8 cellular contexts compared by ENCODE assay signal in the genomic region with DNA sequence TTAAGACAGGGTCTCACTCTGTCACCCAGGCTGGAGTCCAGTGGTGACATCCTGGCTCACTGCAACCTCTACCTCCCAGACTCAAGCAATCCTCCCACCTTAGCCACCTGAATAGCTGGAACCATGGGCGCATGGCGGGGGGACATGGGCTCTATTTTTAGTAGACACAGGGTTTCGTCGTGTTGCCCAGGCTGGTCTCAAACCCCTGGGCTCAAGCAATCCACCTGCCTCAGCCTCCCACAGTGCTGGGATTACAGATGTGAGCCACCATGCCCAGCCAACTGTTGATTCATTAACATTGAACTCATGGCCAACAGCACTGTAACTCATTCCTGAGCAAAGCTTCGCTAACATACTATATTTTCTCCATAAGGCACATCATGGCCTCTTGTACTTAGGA. TPM values are rescaled to one million over a fixed set of nuclear protein-coding genes. Genes with fewer than 3 reads are reported as not detected.
A peak's percentile ranks its signal among the peaks of the same experiment; 100 is the strongest.
DNase-seq lines count a peak whose midpoint lies in the region; ATAC-seq, FAIRE-seq and TF ChIP-seq lines count a peak whose summit lies in the region.
"Not testable (repeated sequence)": the region's sequence is repeated elsewhere in the genome, so short reads cannot be mapped to it uniquely, and the experiment has no call there.

No MANE protein-coding gene starts in this region.

- not testable (repeated sequence) for H3K9me3 Mint-ChIP-seq in CD8-positive, alpha-beta T cell; T-cell; activated CD4-positive, alpha-beta memory T cell treated with anti-CD3 and anti-CD28 coated beads for 36 hours; activated T-helper 17 cell treated with anti-CD3 and anti-CD28 coated beads, Interleukin-2, amount 50 U/mL, for 72 hours; natural killer cell treated with Interleukin-12 subunit alpha and Interleukin-12 subunit beta and Interleukin-15 and Interleukin-18, amount 100 ng/mL, for 72 hours; stimulated activated naive CD8-positive, alpha-beta T cell treated with anti-CD3 and anti-CD28 coated beads, Interleukin-15, amount 100 ng/mL, for 72 hours

- peaks cover 89% of the 10 kb centered on the region for H3K4me1 Mint-ChIP-seq in CD8-positive, alpha-beta T cell (ENCODE audit: low read depth)
- H3K4me1 Mint-ChIP-seq in T-cell, result peaks cover 91 to 94% (median 92%) of the 10 kb centered on the region in 3 donors
- peaks cover 88% of the 10 kb centered on the region for H3K4me1 Mint-ChIP-seq in activated CD4-positive, alpha-beta memory T cell treated with anti-CD3 and anti-CD28 coated beads for 36 hours (ENCODE audit: low read depth)
- peaks cover 57% of the 10 kb centered on the region for H3K4me1 Mint-ChIP-seq in activated T-helper 17 cell treated with anti-CD3 and anti-CD28 coated beads, Interleukin-2, amount 50 U/mL, for 72 hours
- H3K4me1 Mint-ChIP-seq in natural killer cell treated with Interleukin-12 subunit alpha and Interleukin-12 subunit beta and Interleukin-15 and Interleukin-18, amount 100 ng/mL, for 72 hours (ENCODE audit: low read depth in 2 of 2), result peaks cover 65 to 74% of the 10 kb centered on the region in 2 donors
- H3K4me1 Mint-ChIP-seq in stimulated activated naive CD8-positive, alpha-beta T cell treated with anti-CD3 and anti-CD28 coated beads, Interleukin-15, amount 100 ng/mL, for 72 hours, result peaks cover 92% of the 10 kb centered on the region

- not testable (repeated sequence) for H3K27me3 ChIP-seq in CD8-positive, alpha-beta T cell (ENCODE audit: insufficient read depth, low read length); GM12878 (replicated peaks in 1 of 2; ENCODE audit: control insufficient read depth in 2 of 2, insufficient read depth in 2 of 2, low read length in 1 of 2); liver (ENCODE audit: control insufficient read depth in 4 of 4, insufficient read depth in 4 of 4, low read length in 3 of 4)

- not testable (repeated sequence) for H3K36me3 ChIP-seq in CD8-positive, alpha-beta T cell (ENCODE audit: insufficient read depth, low read length); GM12878 (ENCODE audit: control insufficient read depth in 2 of 2, insufficient read depth in 2 of 2, low read length in 1 of 2); liver (ENCODE audit: control insufficient read depth in 4 of 4, insufficient read depth in 3 of 4, low read depth in 1 of 4, low read length in 3 of 4)

- TF ChIP-seq EP300 in GM12878 (IDR thresholded peaks at IDR 0.05; ENCODE audit: borderline replicate concordance in 1 of 2, control insufficient read depth in 1 of 2, low read depth in 2 of 2, low read length in 2 of 2), result not testable (repeated sequence)

- not testable (repeated sequence) for TF ChIP-seq RAD21 in GM12878 (IDR thresholded peaks at IDR 0.05; ENCODE audit: insufficient read depth, low read depth, low read length); liver (IDR thresholded peaks at IDR 0.05)

- H2AFZ ChIP-seq in GM12878 (ENCODE audit: control insufficient read depth, low read depth, low read length), result not testable (repeated sequence)

- WGBS in GM12878 (ENCODE audit: insufficient coverage, insufficient replicate concordance, low lambda C conversion rate, missing lambda C conversion rate), result 68% methylated on average over 5 of the region's 5 CpGs
- WGBS in liver, result 95% methylated on average over 5 of the region's 5 CpGs

- H3K27ac ChIP-seq in CD8-positive, alpha-beta T cell (ENCODE audit: low read depth, low read length), result not testable (repeated sequence)
- H3K27ac ChIP-seq in GM12878 (ENCODE audit: control insufficient read depth, insufficient read depth), result peak overlapping the region; percentile 43; the same call in 1 of the 2 replicates
- H3K27ac ChIP-seq in liver (ENCODE audit: low read depth in 1 of 2, low read length in 2 of 2), result peak overlapping the region; percentile 49 to 68

- H3K4me1 ChIP-seq in CD8-positive, alpha-beta T cell (ENCODE audit: insufficient read depth, low read length), result peaks cover 90% of the 10 kb centered on the region
- H3K4me1 ChIP-seq in GM12878 (ENCODE audit: control insufficient read depth, insufficient read depth, low read length) (peaks cover 51% of the 10 kb centered on the region), liver (ENCODE audit: control insufficient read depth in 4 of 4, insufficient read depth in 4 of 4, low read length in 3 of 4) (peaks cover 13 to 51% (median 33%) of the 10 kb centered on the region in 4 donors)

- CTCF ChIA-PET in CD8-positive, alpha-beta T cell (lab: Charles Lee), result interaction anchor here (0.6 to 1.0 kb wide), 4 partner anchors 8 to 42 kb away, joined by 3 read pairs; no protein-coding TSS in a partner anchor
- CTCF ChIA-PET in T-cell (lab: Charles Lee) (interaction anchor here in 1 of 2 donors (1.0 kb wide), 1 partner anchor 30 kb away, joined by 3 read pairs; no protein-coding TSS in a partner anchor), GM12878 (lab: Yijun Ruan, JAX) (interaction anchor here (1.0 to 2.0 kb wide), 3 partner anchors 8 to 54 kb away, joined by 3 to 5 read pairs (median 3); no protein-coding TSS in a partner anchor)
- CTCF ChIA-PET in activated CD4-positive, alpha-beta memory T cell treated with anti-CD3 and anti-CD28 coated beads for 36 hours (lab: Charles Lee), result interaction anchor here (0.9 to 1.1 kb wide), 2 partner anchors 29 to 43 kb away, joined by 3 to 4 read pairs; no protein-coding TSS in a partner anchor

- DNase-seq in CD8-positive, alpha-beta T cell; T-cell; activated CD4-positive, alpha-beta memory T cell treated with anti-CD3 and anti-CD28 coated beads for 36 hours; GM12878 (ENCODE audit: low read depth, low spot score); stimulated activated naive CD8-positive, alpha-beta T cell treated with anti-CD3 and anti-CD28 coated beads, Interleukin-15, amount 100 ng/mL, for 72 hours: not testable (repeated sequence)
- peak; percentile 13 for DNase-seq in natural killer cell treated with Interleukin-12 subunit alpha and Interleukin-12 subunit beta and Interleukin-15 and Interleukin-18, amount 100 ng/mL, for 72 hours (ENCODE audit: low spot score)

- POLR2A ChIA-PET in CD8-positive, alpha-beta T cell (lab: Charles Lee), result interaction anchor here (1.6 to 3.7 kb wide), 2 partner anchors 8 to 12 kb away, joined by 4 to 29 read pairs; no protein-coding TSS in a partner anchor
- POLR2A ChIA-PET in T-cell (lab: Charles Lee), result interaction anchor here in 1 of 2 donors (1.2 kb wide), 1 partner anchor 15 kb away, joined by 6 read pairs; no protein-coding TSS in a partner anchor
- POLR2A ChIA-PET in activated CD4-positive, alpha-beta memory T cell treated with anti-CD3 and anti-CD28 coated beads for 36 hours (lab: Charles Lee), result interaction anchor here (1.6 to 18.1 kb wide), 2 partner anchors 23 to 89 kb away, joined by 3 to 481 read pairs; a partner anchor contains a TSS
- POLR2A ChIA-PET in GM12878 (lab: Charles Lee), result interaction anchor here (0.7 to 6.6 kb wide), 3 partner anchors 18 to 858 kb away, joined by 3 to 67 read pairs (median 5); no protein-coding TSS in a partner anchor

- not testable (repeated sequence) for TF ChIP-seq CTCF in CD8-positive, alpha-beta T cell (IDR thresholded peaks at IDR 0.05); GM12878 (IDR thresholded peaks at IDR 0.05 in 2 of 3, conservative IDR thresholded peaks at IDR 0.05 in 1 of 3; ENCODE audit: control insufficient read depth in 2 of 3, extremely low read depth in 1 of 3, insufficient read depth in 1 of 3, low read depth in 3 of 3, low read length in 3 of 3); liver (IDR thresholded peaks at IDR 0.05; ENCODE audit: low read depth, low read length, missing input control)

- H4K20me1 ChIP-seq in GM12878 (ENCODE audit: control insufficient read depth, insufficient read depth), result not testable (repeated sequence)

- H3K4me2 ChIP-seq in GM12878 (ENCODE audit: control insufficient read depth, insufficient read depth), result not testable (repeated sequence)

- not testable (repeated sequence) for TF ChIP-seq POLR2A in GM12878 (IDR thresholded peaks at IDR 0.05; ENCODE audit: low read depth, low read length)

- RAD21 ChIA-PET in GM12878 (lab: Charles Lee; ENCODE audit: unreplicated experiment), result interaction anchor here (3.6 to 6.2 kb wide), 2 partner anchors 15 kb away, joined by 11 to 58 read pairs; no protein-coding TSS in a partner anchor

- H3K9ac ChIP-seq in GM12878 (ENCODE audit: control insufficient read depth, insufficient read depth, low read length); liver (ENCODE audit: low read depth in 1 of 2, low read length in 2 of 2): not testable (repeated sequence)

- peaks cover 98% of the 10 kb centered on the region for H3K79me2 ChIP-seq in GM12878 (ENCODE audit: control insufficient read depth, insufficient read depth, low read length)

- not testable (repeated sequence) for ATAC-seq in CD8-positive, alpha-beta T cell; T-cell (replicated peaks in 1 of 4); activated T-helper 17 cell treated with anti-CD3 and anti-CD28 coated beads, Interleukin-2, amount 50 U/mL, for 72 hours (replicated peaks); GM12878; natural killer cell treated with Interleukin-12 subunit alpha and Interleukin-12 subunit beta and Interleukin-15 and Interleukin-18, amount 100 ng/mL, for 72 hours; stimulated activated naive CD8-positive, alpha-beta T cell treated with anti-CD3 and anti-CD28 coated beads, Interleukin-15, amount 100 ng/mL, for 72 hours

- not testable (repeated sequence) for H3K36me3 Mint-ChIP-seq in CD8-positive, alpha-beta T cell; T-cell; natural killer cell treated with Interleukin-12 subunit alpha and Interleukin-12 subunit beta and Interleukin-15 and Interleukin-18, amount 100 ng/mL, for 72 hours
- peaks cover 13% of the 10 kb centered on the region for H3K36me3 Mint-ChIP-seq in activated CD4-positive, alpha-beta memory T cell treated with anti-CD3 and anti-CD28 coated beads for 36 hours
- peaks cover 64% of the 10 kb centered on the region for H3K36me3 Mint-ChIP-seq in activated T-helper 17 cell treated with anti-CD3 and anti-CD28 coated beads, Interleukin-2, amount 50 U/mL, for 72 hours (ENCODE audit: low read depth)

- BruUV-seq in GM12878 (replicated peaks; lab: Mats Ljungman, UMichigan), result not testable (repeated sequence)

- SMC1A ChIA-PET in GM12878 (lab: Charles Lee; ENCODE audit: uncharacterized antibody, unreplicated experiment), result interaction anchor here (0.8 to 2.2 kb wide), 7 partner anchors 10 to 41 kb away, joined by 3 to 6 read pairs (median 4); no protein-coding TSS in a partner anchor

- FAIRE-seq in GM12878 (lab: Jason Lieb, UNC), result not testable (repeated sequence)

- H3K27me3 Mint-ChIP-seq in CD8-positive, alpha-beta T cell (ENCODE audit: low read depth); T-cell; activated CD4-positive, alpha-beta memory T cell treated with anti-CD3 and anti-CD28 coated beads for 36 hours; activated T-helper 17 cell treated with anti-CD3 and anti-CD28 coated beads, Interleukin-2, amount 50 U/mL, for 72 hours; natural killer cell treated with Interleukin-12 subunit alpha and Interleukin-12 subunit beta and Interleukin-15 and Interleukin-18, amount 100 ng/mL, for 72 hours; stimulated activated naive CD8-positive, alpha-beta T cell treated with anti-CD3 and anti-CD28 coated beads, Interleukin-15, amount 100 ng/mL, for 72 hours: not testable (repeated sequence)

- in situ Hi-C loops in GM12878 (cut with MboI), result not testable (repeated sequence)

- H3K27ac Mint-ChIP-seq in CD8-positive, alpha-beta T cell, result peak overlapping the region; percentile 84
- peak overlapping the region; percentile 91 for H3K27ac Mint-ChIP-seq in T-cell
- H3K27ac Mint-ChIP-seq in activated CD4-positive, alpha-beta memory T cell treated with anti-CD3 and anti-CD28 coated beads for 36 hours, result peak overlapping the region; percentile 87
- peak overlapping the region; percentile 100 for H3K27ac Mint-ChIP-seq in activated T-helper 17 cell treated with anti-CD3 and anti-CD28 coated beads, Interleukin-2, amount 50 U/mL, for 72 hours
- H3K27ac Mint-ChIP-seq in natural killer cell treated with Interleukin-12 subunit alpha and Interleukin-12 subunit beta and Interleukin-15 and Interleukin-18, amount 100 ng/mL, for 72 hours, result peak overlapping the region; percentile 89 to 96
- H3K27ac Mint-ChIP-seq in stimulated activated naive CD8-positive, alpha-beta T cell treated with anti-CD3 and anti-CD28 coated beads, Interleukin-15, amount 100 ng/mL, for 72 hours, result peak overlapping the region in 1 of 2 donors; percentile 7

- not testable (repeated sequence) for H3K4me3 ChIP-seq in CD8-positive, alpha-beta T cell (ENCODE audit: low read depth, low read length); GM12878; liver (ENCODE audit: low read depth in 1 of 3, low read length in 3 of 3)

- intact Hi-C loops in CD8-positive, alpha-beta T cell (cut with DNase I, micrococcal nuclease), result loop anchor here in 1 of 2 experiments (10.0 kb wide), 1 partner anchor 1296 kb away; no protein-coding TSS in a partner anchor
- intact Hi-C loops in activated CD4-positive, alpha-beta memory T cell treated with anti-CD3 and anti-CD28 coated beads for 36 hours (cut with micrococcal nuclease); GM12878 (cut with micrococcal nuclease; ENCODE audit: unreplicated experiment): not testable (repeated sequence)

- H3K4me3 Mint-ChIP-seq in CD8-positive, alpha-beta T cell, result peak overlapping the region; percentile 47
- peak overlapping the region; percentile 41 to 83 (median 42) for H3K4me3 Mint-ChIP-seq in T-cell
- H3K4me3 Mint-ChIP-seq in activated CD4-positive, alpha-beta memory T cell treated with anti-CD3 and anti-CD28 coated beads for 36 hours, result peak overlapping the region; percentile 20
- H3K4me3 Mint-ChIP-seq in activated T-helper 17 cell treated with anti-CD3 and anti-CD28 coated beads, Interleukin-2, amount 50 U/mL, for 72 hours, result peak overlapping the region; percentile 84
- peak overlapping the region; percentile 71 for H3K4me3 Mint-ChIP-seq in natural killer cell treated with Interleukin-12 subunit alpha and Interleukin-12 subunit beta and Interleukin-15 and Interleukin-18, amount 100 ng/mL, for 72 hours
- peak overlapping the region; percentile 34 to 67 for H3K4me3 Mint-ChIP-seq in stimulated activated naive CD8-positive, alpha-beta T cell treated with anti-CD3 and anti-CD28 coated beads, Interleukin-15, amount 100 ng/mL, for 72 hours

- not testable (repeated sequence) for H3K9me3 ChIP-seq in CD8-positive, alpha-beta T cell (ENCODE audit: low read length); GM12878 (replicated peaks; ENCODE audit: control insufficient read depth, insufficient read depth, low read length); liver (ENCODE audit: control insufficient read depth in 4 of 4, low read length in 3 of 4)

RNA-seq across cellular contexts. Expression of a gene that starts 31.1 kb away (rescaled TPM):
- total RNA-seq in CD8-positive, alpha-beta T cell, result 100 to 1,000 TPM; 475 to 490 TPM
- total RNA-seq in T-cell (100 to 1,000 TPM; 357 to 509 (median 372) TPM), GM12878 (2014; rRNA removed) (92.6 and 97.8 TPM in 2 replicates), GM12878 (2014; rRNA removed; fragmentation: Illumina TruSeq; extraction: Trizol) (130 and 134 TPM in 2 replicates), GM12878 (2021) (165 and 167 TPM in 2 replicates), liver (10 to 100 TPM; 16.7 to 32.1 TPM)
- total RNA-seq in activated CD4-positive, alpha-beta memory T cell treated with anti-CD3 and anti-CD28 coated beads for 36 hours, result 100 to 1,000 TPM; 184 to 204 TPM
- 100 to 1,000 TPM; 173 to 195 TPM for total RNA-seq in activated T-helper 17 cell treated with anti-CD3 and anti-CD28 coated beads, Interleukin-2, amount 50 U/mL, for 72 hours
- 559 and 619 TPM in 2 replicates for total RNA-seq in GM12878 (2013; cell fraction: nucleolus; rRNA removed)
- 88.3 TPM for polyA plus RNA-seq in GM12878 (2011; ENCODE audit: low read depth)
- polyA plus RNA-seq in GM12878 (2011; rRNA removed) (141 and 188 TPM in 2 replicates), GM12878 (2014; fragmentation: Illumina TruSeq; extraction: Trizol) (160 and 179 TPM in 2 replicates), GM12878 (2014; fragmentation: Nextera tagmentation; extraction: Ambion mirVana) (10 to 100 TPM in 1 of 2 experiments, 1 to 10 TPM in 1; 6.6 to 11.8 TPM), GM12878 (2014; rRNA removed) (162 and 172 TPM in 2 replicates), GM12878 (2016; fragmentation: Nextera tagmentation; extraction: Ambion mirVana) (100 to 1,000 TPM; 138 to 153 TPM), liver (10 to 100 TPM; 15.4 to 24.5 TPM)
- 170 and 179 TPM in 2 replicates for polyA plus RNA-seq in GM12878 (2011; cell fraction: cytosol; rRNA removed)
- 778 and 997 TPM in 2 replicates for polyA plus RNA-seq in GM12878 (2011; cell fraction: nucleus; rRNA removed)
- polyA plus RNA-seq in GM12878 (2012), result 136 and 161 TPM in 2 replicates
- polyA minus RNA-seq in GM12878 (2011; rRNA and poly(A)+ RNA removed), result 135 and 140 TPM in 2 replicates
- polyA minus RNA-seq in GM12878 (2011; cell fraction: cytosol; rRNA and poly(A)+ RNA removed), result 38.6 and 44.8 TPM in 2 replicates
- 165 and 192 TPM in 2 replicates for polyA minus RNA-seq in GM12878 (2011; cell fraction: nucleus; rRNA and poly(A)+ RNA removed)
- total RNA-seq in natural killer cell treated with Interleukin-12 subunit alpha and Interleukin-12 subunit beta and Interleukin-15 and Interleukin-18, amount 100 ng/mL, for 72 hours, result 100 to 1,000 TPM; 111 to 149 TPM

Comparison
In these comparisons a context has a peak if more than half of its experiments do, and no peak if none do; other contexts are left out.
1. H3K4me3 Mint-ChIP-seq: peak in every context shown above with its lines; median percentile 84 in activated T-helper 17 cell treated with anti-CD3 and anti-CD28 coated beads, Interleukin-2, amount 50 U/mL, for 72 hours; 71 in natural killer cell treated with Interleukin-12 subunit alpha and Interleukin-12 subunit beta and Interleukin-15 and Interleukin-18, amount 100 ng/mL, for 72 hours; 50 in stimulated activated naive CD8-positive, alpha-beta T cell treated with anti-CD3 and anti-CD28 coated beads, Interleukin-15, amount 100 ng/mL, for 72 hours; 47 in CD8-positive, alpha-beta T cell; 42 in T-cell; 20 in activated CD4-positive, alpha-beta memory T cell treated with anti-CD3 and anti-CD28 coated beads for 36 hours.